Comparison of ENCODE assay signal across 1 cellular context in the genomic region with DNA sequence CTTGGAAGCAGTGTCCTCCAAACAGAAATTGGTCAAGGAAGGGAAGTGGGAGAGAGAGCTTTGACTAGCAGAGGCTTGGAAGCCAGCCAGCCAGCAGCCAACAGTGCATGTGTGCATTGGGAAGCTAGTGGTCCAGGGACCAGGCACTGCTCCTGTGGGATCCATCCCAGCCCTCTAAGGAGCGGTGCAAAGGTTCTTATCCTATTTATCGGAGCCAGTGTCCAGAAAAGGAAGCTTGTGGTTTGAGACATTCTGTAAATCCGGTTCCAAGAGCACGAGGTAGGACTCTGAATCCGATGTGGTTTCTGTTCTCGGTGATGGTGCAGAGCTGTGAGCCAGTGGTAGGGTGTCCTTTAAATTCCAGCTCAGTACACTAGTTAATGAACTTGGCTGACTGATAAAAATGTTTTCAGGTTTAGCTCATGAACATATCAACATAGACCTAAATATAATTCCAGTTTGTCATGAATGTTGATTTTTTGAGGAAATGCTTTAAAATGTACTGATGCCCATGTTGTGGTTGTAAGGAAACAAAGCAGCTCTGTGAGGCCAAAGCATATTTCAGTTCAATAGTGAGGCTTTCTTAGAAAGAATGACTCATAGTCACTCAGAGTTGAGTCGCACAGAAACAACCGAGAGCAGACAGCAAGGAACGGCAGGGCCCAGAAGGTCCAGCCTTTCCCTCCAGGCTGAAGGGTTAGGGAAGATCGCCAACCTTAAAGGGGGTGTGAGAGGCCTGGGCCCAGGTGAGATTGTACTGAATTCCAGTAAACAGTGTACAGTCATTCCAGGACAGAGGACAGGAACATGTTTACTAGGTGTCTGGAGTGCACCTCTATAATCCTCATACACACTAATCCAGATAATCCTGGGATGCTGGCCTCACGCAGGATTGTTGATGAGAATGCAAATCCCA.
TF ChIP-seq lines count a peak whose summit lies in the region.

No MANE protein-coding gene starts in this region.

TF ChIP-seq in SK-N-SH, 30 proteins besides CTCF, POLR2A, EP300 and RAD21:
- TF ChIP-seq, protein P1, sequence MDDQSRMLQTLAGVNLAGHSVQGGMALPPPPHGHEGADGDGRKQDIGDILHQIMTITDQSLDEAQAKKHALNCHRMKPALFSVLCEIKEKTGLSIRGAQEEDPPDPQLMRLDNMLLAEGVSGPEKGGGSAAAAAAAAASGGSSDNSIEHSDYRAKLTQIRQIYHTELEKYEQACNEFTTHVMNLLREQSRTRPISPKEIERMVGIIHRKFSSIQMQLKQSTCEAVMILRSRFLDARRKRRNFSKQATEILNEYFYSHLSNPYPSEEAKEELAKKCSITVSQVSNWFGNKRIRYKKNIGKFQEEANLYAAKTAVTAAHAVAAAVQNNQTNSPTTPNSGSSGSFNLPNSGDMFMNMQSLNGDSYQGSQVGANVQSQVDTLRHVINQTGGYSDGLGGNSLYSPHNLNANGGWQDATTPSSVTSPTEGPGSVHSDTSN (IDR thresholded peaks at IDR 0.05) = peak; percentile 64; the same call in 1 of the 2 replicates
- TF ChIP-seq JUND (IDR thresholded peaks at IDR 0.05) (peak; percentile 80), RXRA (IDR thresholded peaks at IDR 0.05; ENCODE audit: borderline replicate concordance, low read depth) (peak; percentile 50), NFIC (IDR thresholded peaks at IDR 0.05; ENCODE audit: borderline replicate concordance) (peak; percentile 55), FOXM1 (IDR thresholded peaks at IDR 0.05; ENCODE audit: low read depth) (no peak), SIN3A (IDR thresholded peaks at IDR 0.05; ENCODE audit: borderline replicate concordance, low read depth, low read length) (peak; percentile 12; the same call in 1 of the 2 replicates), TEAD4 (IDR thresholded peaks at IDR 0.05; ENCODE audit: borderline replicate concordance, insufficient read depth) (peak; percentile 55; the same call in 1 of the 2 replicates), FOSL2 (IDR thresholded peaks at IDR 0.05; ENCODE audit: borderline replicate concordance, low read depth) (peak; percentile 90), MXI1 (IDR thresholded peaks at IDR 0.05; ENCODE audit: low read depth, low read length) (no peak), MEF2A (IDR thresholded peaks at IDR 0.05; ENCODE audit: borderline replicate concordance, low read depth) (peak; percentile 72; the same call in 1 of the 2 replicates)
- TF ChIP-seq, protein P2, sequence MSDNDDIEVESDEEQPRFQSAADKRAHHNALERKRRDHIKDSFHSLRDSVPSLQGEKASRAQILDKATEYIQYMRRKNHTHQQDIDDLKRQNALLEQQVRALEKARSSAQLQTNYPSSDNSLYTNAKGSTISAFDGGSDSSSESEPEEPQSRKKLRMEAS (IDR thresholded peaks at IDR 0.05; ENCODE audit: low read depth) = peak; percentile 84
